In genomic region chr7:134298902-134299683, GRCh38 we compare ENCODE assay signal across 9 cellular contexts. TPM values are rescaled to one million over a fixed set of nuclear protein-coding genes. Genes with fewer than 3 reads are reported as not detected.
DNase-seq lines count a peak whose midpoint lies in the region; ATAC-seq and TF ChIP-seq lines count a peak whose summit lies in the region.
"Had no signal": no experiment of that assay in that cellular context is flagged by ENCODE, and none has a peak within 500 bp of the region (broad histone marks: within the 10 kb centered on the region; RNA-seq: fewer than 3 reads in every experiment).

No MANE protein-coding gene starts in this region.

- H3K27me3 ChIP-seq in adipocyte (replicated peaks; ENCODE audit: control insufficient read depth, insufficient read depth, low read length) (no peaks in the 10 kb centered on the region), left lung (no peaks in the 10 kb centered on the region)

- TF ChIP-seq CTCF in left lung (IDR thresholded peaks at IDR 0.05) = no peak

- intact Hi-C loops in left lung (cut with DNase I) = no loop called here

- peak; percentile 92 for DNase-seq in DMS 273 (lab: John Stamatoyannopoulos, UW; ENCODE audit: unreplicated experiment)
- DNase-seq in adipocyte (ENCODE audit: low read depth) = peak; percentile 62
- DNase-seq in left lung = peak in 1 of 2 donors; percentile 41
- DNase-seq in activated gamma-delta T cell treated with Interleukin-2 at 50 U/mL for 16 hours = no peak
- DNase-seq in NCI-H524 treated with DMSO at 0.1 percent for 48 hours (lab: John Stamatoyannopoulos, UW) = no peak
- DNase-seq in Kasumi-1 (lab: John Stamatoyannopoulos, UW) = no peak
- DNase-seq: NCI-H524 had no signal

- H3K9me3 ChIP-seq in adipocyte (ENCODE audit: control insufficient read depth, low read length) (no peaks in the 10 kb centered on the region), left lung (no peaks in the 10 kb centered on the region)

- ATAC-seq in HG03108 (IDR thresholded peaks at IDR 0.05; ENCODE audit: unreplicated experiment) = peak; percentile 38
- ATAC-seq in left lung = peak; percentile 46
- ATAC-seq in HG02759 (IDR thresholded peaks at IDR 0.05; ENCODE audit: unreplicated experiment) = no peak

- H3K9ac ChIP-seq in adipocyte (ENCODE audit: low read length) = no peak overlapping the region

- H3K4me3 ChIP-seq in adipocyte (ENCODE audit: low read length) (no peak overlapping the region), left lung (no peak overlapping the region)

- peaks cover 12% of the 10 kb centered on the region for H3K4me1 ChIP-seq in adipocyte (ENCODE audit: control insufficient read depth, insufficient read depth, low read length)
- no peaks in the 10 kb centered on the region for H3K4me1 ChIP-seq in left lung

- no peak overlapping the region for H3K27ac ChIP-seq in left lung

- H3K36me3 ChIP-seq in adipocyte (ENCODE audit: control insufficient read depth, insufficient read depth, low read length, severe bottlenecking) (peaks cover 63% of the 10 kb centered on the region), left lung (peaks cover 0 to 75% of the 10 kb centered on the region in 2 donors)

RNA-seq across cellular contexts. Expression of gene SLC35B4, which starts 17.6 kb away (rescaled TPM):
- total RNA-seq in left lung = 10 to 100 TPM; 14.3 to 20.0 TPM

Comparison
In these comparisons a context has a peak if more than half of its experiments do, and no peak if none do; other contexts are left out.
1. DNase-seq: peak in DMS 273 (single experiment) and adipocyte (single experiment); none in activated gamma-delta T cell treated with Interleukin-2 at 50 U/mL for 16 hours (single experiment), NCI-H524 treated with DMSO at 0.1 percent for 48 hours (single experiment) and Kasumi-1 (0 of 2).